ENCODE assay signal across 14 cellular contexts in genomic region chr13:93066187-93066586, GRCh38.
DNase-seq lines count a peak whose midpoint lies in the region; ATAC-seq, FAIRE-seq and TF ChIP-seq lines count a peak whose summit lies in the region.
"Had no signal": no experiment of that assay in that cellular context is flagged by ENCODE, and none has a peak within 500 bp of the region (broad histone marks: within the 10 kb centered on the region; RNA-seq: fewer than 3 reads in every experiment).

No MANE protein-coding gene starts in this region.

- intact Hi-C loops in kidney (cut with DNase I): no loop called here

- peak overlapping the region; percentile 85 for H3K27ac ChIP-seq in brain microvascular endothelial cell
- H3K27ac ChIP-seq in kidney (ENCODE audit: low read depth in 2 of 2, low read length in 2 of 2): no peak overlapping the region

- ATAC-seq in HG02759 (IDR thresholded peaks at IDR 0.05; ENCODE audit: unreplicated experiment): no peak
- ATAC-seq: activated naive CD4-positive, alpha-beta T cell treated with anti-CD3 and anti-CD28 coated beads, Interleukin-2, amount 50 U/mL, for 72 hours; Right ventricle myocardium inferior had no signal

- no peak overlapping the region for H3K9ac ChIP-seq in kidney (ENCODE audit: low read length in 2 of 2)

- DNase-seq in AG08395 (ENCODE audit: low spot score) (peak; percentile 34), HS-27A (ENCODE audit: low read depth) (peak; percentile 4), brain microvascular endothelial cell (peak; percentile 89), iris pigment epithelial cell (ENCODE audit: low read depth) (peak; percentile 64), kidney (no peak), NCI-H345 treated with DMSO at 0.1 percent for 48 hours (lab: John Stamatoyannopoulos, UW; ENCODE audit: unreplicated experiment) (no peak), DMS53 treated with DMSO at 0.1 percent for 48 hours (lab: John Stamatoyannopoulos, UW; ENCODE audit: unreplicated experiment) (no peak)
- DNase-seq: activated CD4-positive, alpha-beta T cell treated with anti-CD3 and anti-CD28 coated beads for 4 hours; cerebellar nuclear complex; NCI-H2081 treated with DMSO at 0.1 percent for 48 hours; posterior cingulate gyrus had no signal

- TF ChIP-seq CTCF in brain microvascular endothelial cell (IDR thresholded peaks at IDR 0.05; ENCODE audit: low read depth, low read length, missing control alignments) (no peak), kidney (IDR thresholded peaks at IDR 0.05; ENCODE audit: borderline replicate concordance, extremely low read depth, insufficient read depth) (no peak)

- no peaks in the 10 kb centered on the region for H3K9me3 ChIP-seq in kidney (ENCODE audit: control insufficient read depth in 1 of 2, low read length in 2 of 2)

- no peaks in the 10 kb centered on the region for H3K4me1 ChIP-seq in kidney (ENCODE audit: control insufficient read depth in 1 of 2, insufficient read depth in 1 of 2, low read depth in 1 of 2, low read length in 2 of 2)

- no peak for FAIRE-seq in kidney (lab: Jason Lieb, UNC)

- H3K36me3 ChIP-seq in brain microvascular endothelial cell (replicated peaks) (no peaks in the 10 kb centered on the region), kidney (ENCODE audit: control insufficient read depth in 1 of 2, insufficient read depth in 2 of 2, low read length in 2 of 2) (no peaks in the 10 kb centered on the region)

- in situ Hi-C loops in brain microvascular endothelial cell (cut with HindIII; ENCODE audit: low pct_ligation_motif_present, low sequenced_read_pairs): no loop called here

- H3K27me3 ChIP-seq in brain microvascular endothelial cell (replicated peaks): no peaks in the 10 kb centered on the region

- H3K4me3 ChIP-seq in brain microvascular endothelial cell (ENCODE audit: low read depth, low read length) (no peak overlapping the region), kidney (ENCODE audit: low read length in 2 of 2) (no peak overlapping the region)

Comparison
In these comparisons a context has a peak if more than half of its experiments do, and no peak if none do; other contexts are left out.
1. DNase-seq: peak in AG08395 (single experiment), HS-27A (single experiment), brain microvascular endothelial cell (single experiment) and iris pigment epithelial cell (single experiment); none in kidney (single experiment), NCI-H345 treated with DMSO at 0.1 percent for 48 hours (single experiment) and DMS53 treated with DMSO at 0.1 percent for 48 hours (single experiment).